In the genomic region with DNA sequence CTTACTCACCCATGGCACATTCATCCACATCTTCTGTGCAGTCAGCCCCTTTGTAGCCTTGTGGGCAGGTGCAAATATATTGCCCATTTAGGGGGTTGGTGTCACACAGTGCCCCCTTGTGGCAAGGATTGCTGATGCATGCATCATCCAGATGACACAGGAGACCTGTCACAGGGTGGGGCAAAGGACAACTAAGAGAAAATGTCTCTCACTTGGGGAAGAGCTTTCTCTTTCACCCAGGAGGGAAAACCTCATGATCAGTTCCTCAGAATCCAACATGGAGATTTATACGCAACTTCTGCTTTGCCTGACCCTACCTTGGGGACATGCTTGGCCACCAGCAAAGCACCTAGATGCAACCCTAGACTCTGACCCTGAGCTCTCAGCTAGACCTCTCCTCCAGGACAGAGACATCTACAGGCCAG, we compare ENCODE assay signal across 8 cellular contexts.
A peak's percentile ranks its signal among the peaks of the same experiment; 100 is the strongest.
DNase-seq lines count a peak whose midpoint lies in the region; ATAC-seq, FAIRE-seq and TF ChIP-seq lines count a peak whose summit lies in the region.

No MANE protein-coding gene starts in this region.

- no peaks in the 10 kb centered on the region for H4K20me1 ChIP-seq in endothelial cell of umbilical vein (replicated peaks; ENCODE audit: control insufficient read depth, extremely low read depth, insufficient read depth, low read length)

- no peak overlapping the region for H3K4me3 ChIP-seq in endothelial cell of umbilical vein (replicated peaks in 1 of 3; ENCODE audit: insufficient read depth in 1 of 3, low read depth in 1 of 3, low read length in 3 of 3)
- no peak overlapping the region for H3K4me3 ChIP-seq in testis

- no peak overlapping the region for H3K27ac Mint-ChIP-seq in activated CD8-positive, alpha-beta T cell treated with anti-CD3 and anti-CD28 coated beads for 36 hours
- peak overlapping the region; percentile 42 to 72 (median 57) for H3K27ac Mint-ChIP-seq in nephron

- no peaks in the 10 kb centered on the region for H3K9me1 ChIP-seq in endothelial cell of umbilical vein (replicated peaks; ENCODE audit: control insufficient read depth, extremely low read depth, insufficient read depth, low read length)

- H3K9me3 ChIP-seq in endothelial cell of umbilical vein (replicated peaks; ENCODE audit: control insufficient read depth, insufficient read depth, low read length) (no peaks in the 10 kb centered on the region), testis (no peaks in the 10 kb centered on the region)

- H3K27me3 ChIP-seq in endothelial cell of umbilical vein (ENCODE audit: control insufficient read depth in 2 of 2, insufficient read depth in 2 of 2, low read length in 2 of 2) (no peaks in the 10 kb centered on the region), testis (no peaks in the 10 kb centered on the region)

- H3K79me2 ChIP-seq in endothelial cell of umbilical vein (ENCODE audit: control insufficient read depth, insufficient read depth, low read length), result no peaks in the 10 kb centered on the region

- ATAC-seq in activated CD8-positive, alpha-beta T cell treated with anti-CD3 and anti-CD28 coated beads for 36 hours, result peak; percentile 99

- TF ChIP-seq CTCF in activated CD8-positive, alpha-beta T cell treated with anti-CD3 and anti-CD28 coated beads for 36 hours (IDR thresholded peaks at IDR 0.05), result peak; percentile 75
- TF ChIP-seq CTCF in endothelial cell of umbilical vein (IDR thresholded peaks at IDR 0.05; ENCODE audit: extremely low read depth in 1 of 2, insufficient read depth in 1 of 2, low read depth in 1 of 2, low read length in 2 of 2), result peak; percentile 77 to 81
- TF ChIP-seq CTCF in nephron (IDR thresholded peaks at IDR 0.05; ENCODE audit: unreplicated experiment in 3 of 3), result peak; percentile 57 to 66 (median 62)
- peak; percentile 45 to 63 (median 61) for TF ChIP-seq CTCF in testis (IDR thresholded peaks at IDR 0.05)

- H3K4me2 ChIP-seq in endothelial cell of umbilical vein (ENCODE audit: insufficient read depth, low read length), result no peak overlapping the region

- H3K9ac ChIP-seq in endothelial cell of umbilical vein (replicated peaks; ENCODE audit: extremely low read depth, insufficient read depth, low read length), result no peak overlapping the region

- H3K36me3 ChIP-seq in endothelial cell of umbilical vein (ENCODE audit: control insufficient read depth in 2 of 2, extremely low read depth in 1 of 2, insufficient read depth in 2 of 2, low read length in 2 of 2) (peaks cover 0 to 7% of the 10 kb centered on the region in 2 experiments), testis (ENCODE audit: low read depth, missing control alignments) (no peaks in the 10 kb centered on the region)

- H3K27me3 Mint-ChIP-seq in activated CD8-positive, alpha-beta T cell treated with anti-CD3 and anti-CD28 coated beads for 36 hours, result no peaks in the 10 kb centered on the region
- no peaks in the 10 kb centered on the region for H3K27me3 Mint-ChIP-seq in nephron (ENCODE audit: low read depth)

- CTCF ChIA-PET in HEK293T (lab: Yijun Ruan, JAX) (interaction anchor here (0.6 to 1.5 kb wide), 6 partner anchors 8 to 318 kb away, joined by 3 to 6 read pairs (median 4); no protein-coding TSS in a partner anchor), endothelial cell of umbilical vein (lab: Charles Lee) (interaction anchor here (0.8 to 3.3 kb wide), 6 partner anchors 8 to 159 kb away, joined by 3 to 29 read pairs (median 4); no protein-coding TSS in a partner anchor)
- CTCF ChIA-PET in activated CD8-positive, alpha-beta T cell treated with anti-CD3 and anti-CD28 coated beads for 36 hours (lab: Charles Lee), result interaction anchor here (0.7 to 11.4 kb wide), 19 partner anchors 9 to 224 kb away, joined by 3 to 93 read pairs (median 4); partner anchors contain the start of gene HMGCS2

- no peaks in the 10 kb centered on the region for H3K9me3 Mint-ChIP-seq in activated CD8-positive, alpha-beta T cell treated with anti-CD3 and anti-CD28 coated beads for 36 hours
- no peaks in the 10 kb centered on the region for H3K9me3 Mint-ChIP-seq in nephron

- peaks cover 21% of the 10 kb centered on the region for H3K36me3 Mint-ChIP-seq in activated CD8-positive, alpha-beta T cell treated with anti-CD3 and anti-CD28 coated beads for 36 hours (ENCODE audit: low read depth)
- H3K36me3 Mint-ChIP-seq in nephron (ENCODE audit: low read depth), result peaks cover 84% of the 10 kb centered on the region

- H3K4me1 ChIP-seq in endothelial cell of umbilical vein (ENCODE audit: control insufficient read depth, extremely low read depth, insufficient read depth, low read length) (no peaks in the 10 kb centered on the region), testis (peaks cover 24% of the 10 kb centered on the region)

- dilution Hi-C loops in endothelial cell of umbilical vein (cut with MboI; ENCODE audit: extremely low pct_ligation_motif_present, low sequenced_read_pairs), result no loop called here

- TF ChIP-seq POLR2A in endothelial cell of umbilical vein (IDR thresholded peaks at IDR 0.05; ENCODE audit: low read depth, low read length), result no peak
- TF ChIP-seq POLR2A in testis (IDR thresholded peaks at IDR 0.05), result no peak

- POLR2A ChIA-PET in HEK293T (lab: Yijun Ruan, JAX), result no interaction called here
- POLR2A ChIA-PET in activated CD8-positive, alpha-beta T cell treated with anti-CD3 and anti-CD28 coated beads for 36 hours (lab: Charles Lee), result no interaction called here
- POLR2A ChIA-PET in endothelial cell of umbilical vein (lab: Charles Lee), result no interaction called here

- DNase-seq in NCI-H2081 (lab: John Stamatoyannopoulos, UW) (peak; percentile 7 to 46), NCI-H2081 treated with DMSO at 0.1 percent for 48 hours (lab: John Stamatoyannopoulos, UW) (no peak), HEK293T (ENCODE audit: extremely low spot score) (peak; percentile 74), NCI-H2107 treated with DMSO at 0.1 percent for 48 hours (lab: John Stamatoyannopoulos, UW; ENCODE audit: unreplicated experiment) (peak; percentile 69), endothelial cell of umbilical vein (ENCODE audit: low read depth, low spot score) (peak; percentile 50), testis (peak; percentile 76)
- DNase-seq in activated CD8-positive, alpha-beta T cell treated with anti-CD3 and anti-CD28 coated beads for 36 hours, result peak; percentile 90

- 88 to 100% methylated on average over 1 of the region's 1 CpG for WGBS in testis, 2 donors

- H2AFZ ChIP-seq in endothelial cell of umbilical vein (ENCODE audit: low read depth, low read length), result no peak overlapping the region

- BruUV-seq in endothelial cell of umbilical vein (replicated peaks; lab: Mats Ljungman, UMichigan), result no TSS peak

- H3K27ac ChIP-seq in endothelial cell of umbilical vein (ENCODE audit: insufficient read depth, low read depth, low read length) (no peak overlapping the region), testis (peak overlapping the region in 1 of 2 donors; percentile 38)

- intact Hi-C loops in activated CD8-positive, alpha-beta T cell treated with anti-CD3 and anti-CD28 coated beads for 36 hours (cut with micrococcal nuclease), result loop anchor here (2.0 kb wide), 1 partner anchor 97 kb away; no protein-coding TSS in a partner anchor
- intact Hi-C loops in endothelial cell of umbilical vein (cut with micrococcal nuclease), result no loop called here
- intact Hi-C loops in testis (cut with DNase I; ENCODE audit: low total_unique reads), result no loop called here

- H3K4me3 Mint-ChIP-seq in activated CD8-positive, alpha-beta T cell treated with anti-CD3 and anti-CD28 coated beads for 36 hours, result no peak overlapping the region
- H3K4me3 Mint-ChIP-seq in nephron, result no peak overlapping the region

- peaks cover 4% of the 10 kb centered on the region for H3K4me1 Mint-ChIP-seq in activated CD8-positive, alpha-beta T cell treated with anti-CD3 and anti-CD28 coated beads for 36 hours (ENCODE audit: low read depth)
- H3K4me1 Mint-ChIP-seq in nephron, result peaks cover 41% of the 10 kb centered on the region

- peak; percentile 68 for FAIRE-seq in endothelial cell of umbilical vein (lab: Jason Lieb, UNC)

TF ChIP-seq in HEK293T, 16 proteins besides CTCF, POLR2A, EP300 and RAD21:
- TF ChIP-seq PKNOX1 (IDR thresholded peaks at IDR 0.05), result 0 out of 2 replicates have a peak, but pooled peaks have one; percentile 16
- no peak for TF ChIP-seq FOXM1 (IDR thresholded peaks at IDR 0.05; ENCODE audit: borderline replicate concordance)
- TF ChIP-seq ELF4 (IDR thresholded peaks at IDR 0.05), result no peak

TF ChIP-seq in endothelial cell of umbilical vein, 7 proteins besides CTCF, POLR2A, EP300 and RAD21:
- no peak for TF ChIP-seq POLR2AphosphoS5 (IDR thresholded peaks at IDR 0.05; ENCODE audit: insufficient read depth, low read depth, low read length)
- no peak for TF ChIP-seq GATA2 (IDR thresholded peaks at IDR 0.05; ENCODE audit: insufficient read depth, insufficient read length, low read depth, low read length)
- no peak for TF ChIP-seq FOS (IDR thresholded peaks at IDR 0.05; ENCODE audit: borderline replicate concordance, insufficient read depth, low read length)
